In genomic region chr3:58260261-58260731, GRCh38 we compare ENCODE assay signal across 10 cellular contexts. TPM values are rescaled to one million over a fixed set of nuclear protein-coding genes. Genes with fewer than 3 reads are reported as not detected.
DNase-seq lines count a peak whose midpoint lies in the region; ATAC-seq and TF ChIP-seq lines count a peak whose summit lies in the region.
"Had no signal": no experiment of that assay in that cellular context is flagged by ENCODE, and none has a peak within 500 bp of the region (broad histone marks: within the 10 kb centered on the region; RNA-seq: fewer than 3 reads in every experiment).

No MANE protein-coding gene starts in this region.

- H3K9me3 Mint-ChIP-seq in activated T-helper 17 cell treated with anti-CD3 and anti-CD28 coated beads, Interleukin-2, amount 50 U/mL, for 72 hours: no peaks in the 10 kb centered on the region
- H3K9me3 Mint-ChIP-seq in chondrocyte (ENCODE audit: low read depth): no peaks in the 10 kb centered on the region

- H3K27me3 Mint-ChIP-seq in activated T-helper 17 cell treated with anti-CD3 and anti-CD28 coated beads, Interleukin-2, amount 50 U/mL, for 72 hours: no peaks in the 10 kb centered on the region
- H3K27me3 Mint-ChIP-seq in chondrocyte (ENCODE audit: low read depth): no peaks in the 10 kb centered on the region

- intact Hi-C loops in transverse colon (cut with DNase I; ENCODE audit: low total_unique reads) (no loop called here), left ventricle myocardium inferior (cut with micrococcal nuclease) (no loop called here)

- H3K4me1 ChIP-seq in transverse colon (no peaks in the 10 kb centered on the region), left ventricle myocardium inferior (no peaks in the 10 kb centered on the region)

- no peak overlapping the region for H3K4me3 Mint-ChIP-seq in activated T-helper 17 cell treated with anti-CD3 and anti-CD28 coated beads, Interleukin-2, amount 50 U/mL, for 72 hours
- no peak overlapping the region for H3K4me3 Mint-ChIP-seq in chondrocyte (ENCODE audit: unreplicated experiment)

- H3K9me3 ChIP-seq in transverse colon (no peaks in the 10 kb centered on the region), left ventricle myocardium inferior (replicated peaks) (no peaks in the 10 kb centered on the region)

- H3K4me1 Mint-ChIP-seq in activated T-helper 17 cell treated with anti-CD3 and anti-CD28 coated beads, Interleukin-2, amount 50 U/mL, for 72 hours: peaks cover 4% of the 10 kb centered on the region
- H3K4me1 Mint-ChIP-seq in chondrocyte (ENCODE audit: low read depth): no peaks in the 10 kb centered on the region

- TF ChIP-seq EP300 in transverse colon (IDR thresholded peaks at IDR 0.05; ENCODE audit: low read depth): no peak

- peaks cover 20% of the 10 kb centered on the region for H3K36me3 Mint-ChIP-seq in activated T-helper 17 cell treated with anti-CD3 and anti-CD28 coated beads, Interleukin-2, amount 50 U/mL, for 72 hours (ENCODE audit: low read depth)
- H3K36me3 Mint-ChIP-seq in chondrocyte (ENCODE audit: low read depth): peaks cover 12% of the 10 kb centered on the region

- peak; percentile 96 for ATAC-seq in activated T-helper 17 cell treated with anti-CD3 and anti-CD28 coated beads, Interleukin-2, amount 50 U/mL, for 72 hours (replicated peaks)

- H3K4me3 ChIP-seq in kidney epithelial cell (ENCODE audit: low read depth, low read length): no peak overlapping the region
- H3K4me3 ChIP-seq in transverse colon: no peak overlapping the region
- no peak overlapping the region for H3K4me3 ChIP-seq in left ventricle myocardium inferior

- no peak overlapping the region for H3K27ac ChIP-seq in transverse colon
- no peak overlapping the region for H3K27ac ChIP-seq in left ventricle myocardium inferior (replicated peaks)

- in situ Hi-C loops in ACHN (cut with HindIII; ENCODE audit: low pct_ligation_motif_present, low pct_unique_long_range_greater_than_20kb, low sequenced_read_pairs) (no loop called here), transverse colon (cut with MboI; ENCODE audit: low pct_ligation_motif_present in 1 of 4, low pct_unique_long_range_greater_than_20kb in 1 of 4, low sequenced_read_pairs in 3 of 4) (no loop called here)

- TF ChIP-seq CTCF in kidney epithelial cell (IDR thresholded peaks at IDR 0.05; ENCODE audit: insufficient read depth, low read length, poor library complexity, severe bottlenecking): no peak
- TF ChIP-seq CTCF in transverse colon (IDR thresholded peaks at IDR 0.05): no peak
- TF ChIP-seq CTCF in chondrocyte (IDR thresholded peaks at IDR 0.05): no peak
- TF ChIP-seq CTCF in left ventricle myocardium inferior (IDR thresholded peaks at IDR 0.05; ENCODE audit: borderline replicate concordance): no peak

- H3K27me3 ChIP-seq in kidney epithelial cell (ENCODE audit: control insufficient read depth, insufficient read depth, low read length) (no peaks in the 10 kb centered on the region), transverse colon (no peaks in the 10 kb centered on the region), left ventricle myocardium inferior (ENCODE audit: low read depth) (no peaks in the 10 kb centered on the region)

- WGBS in transverse colon (ENCODE audit: low coverage in 1 of 2), 2 donors: 75 to 83% methylated on average over 2 to 6 of the region's 6 CpGs

- no peak overlapping the region for H3K27ac Mint-ChIP-seq in activated T-helper 17 cell treated with anti-CD3 and anti-CD28 coated beads, Interleukin-2, amount 50 U/mL, for 72 hours
- no peak overlapping the region for H3K27ac Mint-ChIP-seq in chondrocyte (ENCODE audit: unreplicated experiment)

- no peak for TF ChIP-seq POLR2A in transverse colon (IDR thresholded peaks at IDR 0.05)

- DNase-seq in ACHN: peak; percentile 52
- peak; percentile 57 for DNase-seq in HS-5 (ENCODE audit: low read depth)
- DNase-seq in kidney epithelial cell (ENCODE audit: low read depth): peak; percentile 59
- no peak for DNase-seq in transverse colon
- no peak for DNase-seq in chondrocyte (ENCODE audit: low spot score)
- no peak for DNase-seq in dermis blood vessel endothelial cell
- DNase-seq in left ventricle myocardium inferior: no peak
- DNase-seq: Calu3; stimulated activated CD4-positive, alpha-beta T cell treated with anti-CD3 and anti-CD28 coated beads, Interleukin-2, amount 100 ng/mL, for 48 hours had no signal

- H3K36me3 ChIP-seq in kidney epithelial cell (ENCODE audit: control insufficient read depth, insufficient read depth, low read length) (no peaks in the 10 kb centered on the region), transverse colon (peaks cover 0 to 12% (median 6%) of the 10 kb centered on the region in 4 donors), left ventricle myocardium inferior (peaks cover 45% of the 10 kb centered on the region)

RNA-seq across cellular contexts. Expression of gene ABHD6, which starts 22.7 kb away (rescaled TPM):
- 1 to 10 TPM; 1.8 to 4.9 TPM for total RNA-seq in activated T-helper 17 cell treated with anti-CD3 and anti-CD28 coated beads, Interleukin-2, amount 50 U/mL, for 72 hours
- total RNA-seq in kidney epithelial cell (7.7 and 7.9 TPM in 2 replicates), transverse colon (10 to 100 TPM in 3 of 4 donors, 1 to 10 TPM in 1; 5.2 to 68.1 (median 32.0) TPM), chondrocyte (5.1 to 9.4 TPM (median 7.4 TPM) in 3 replicates), dermis blood vessel endothelial cell (21.7 and 43.1 TPM in 2 replicates), left ventricle myocardium inferior (7.2 TPM)

RNA-seq across cellular contexts. Expression of gene RPP14, which starts 45.7 kb away (rescaled TPM):
- total RNA-seq in activated T-helper 17 cell treated with anti-CD3 and anti-CD28 coated beads, Interleukin-2, amount 50 U/mL, for 72 hours: 10 to 100 TPM; 16.1 to 19.1 TPM
- total RNA-seq in kidney epithelial cell (11.4 and 15.1 TPM in 2 replicates), transverse colon (10 to 100 TPM in 3 of 4 donors, 1 to 10 TPM in 1; 9.2 to 25.1 (median 18.8) TPM), chondrocyte (11.2 to 16.0 TPM (median 14.2 TPM) in 3 replicates), dermis blood vessel endothelial cell (20.3 and 22.0 TPM in 2 replicates), left ventricle myocardium inferior (22.7 TPM)

RNA-seq across cellular contexts. Expression of gene HTD2, which starts 46.0 kb away (rescaled TPM):
- total RNA-seq in activated T-helper 17 cell treated with anti-CD3 and anti-CD28 coated beads, Interleukin-2, amount 50 U/mL, for 72 hours: 10 to 100 TPM; 10.0 to 15.1 TPM
- total RNA-seq in kidney epithelial cell (5.3 and 8.9 TPM in 2 replicates), transverse colon (10 to 100 TPM in 3 of 4 donors, not detected in 1; 11.1 to 16.9 (median 16.7) TPM), chondrocyte (5.0 to 10.9 TPM (median 7.2 TPM) in 3 replicates), dermis blood vessel endothelial cell (10.2 and 16.0 TPM in 2 replicates), left ventricle myocardium inferior (13.0 TPM)

RNA-seq across cellular contexts. Expression of gene DNASE1L3, which starts 49.5 kb away (rescaled TPM):
- not detected for total RNA-seq in activated T-helper 17 cell treated with anti-CD3 and anti-CD28 coated beads, Interleukin-2, amount 50 U/mL, for 72 hours
- total RNA-seq in kidney epithelial cell (not detected in 2 replicates), transverse colon (1 to 10 TPM; 1.9 to 6.8 (median 3.6) TPM), chondrocyte (not detected in 3 replicates), dermis blood vessel endothelial cell (1.7 and 10.6 TPM in 2 replicates), left ventricle myocardium inferior (4.5 TPM)
- total RNA-seq: Calu3 had no signal

Comparison
In these comparisons a context has a peak if more than half of its experiments do, and no peak if none do; other contexts are left out.
1. DNase-seq: peak in ACHN (single experiment), HS-5 (single experiment) and kidney epithelial cell (single experiment); none in transverse colon (single experiment), chondrocyte (single experiment), dermis blood vessel endothelial cell (single experiment) and left ventricle myocardium inferior (single experiment).